ENCODE assay signal across 8 cellular contexts in genomic region chr19:57362419-57362818, GRCh38. TPM values are rescaled to one million over a fixed set of nuclear protein-coding genes. Genes with fewer than 3 reads are reported as not detected.
DNase-seq lines count a peak whose midpoint lies in the region; ATAC-seq and TF ChIP-seq lines count a peak whose summit lies in the region.

No MANE protein-coding gene starts in this region.

- H3K4ac ChIP-seq in mesendoderm (ENCODE audit: low read depth, low read length) = no peak overlapping the region

- no peak overlapping the region for H2BK15ac ChIP-seq in mesendoderm (replicated peaks; ENCODE audit: low read depth)

- peaks cover 0 to 77% (median 0%) of the 10 kb centered on the region in 11 donors for H3K9me3 ChIP-seq in heart right ventricle
- no peaks in the 10 kb centered on the region for H3K9me3 ChIP-seq in mammary epithelial cell (replicated peaks; ENCODE audit: insufficient read depth, low read length)
- peaks cover 22% of the 10 kb centered on the region for H3K9me3 ChIP-seq in vagina

- DNase-seq in heart right ventricle (no peak), Right ventricle myocardium superior (no peak), mammary epithelial cell (no peak), mesendoderm (no peak), vagina (ENCODE audit: extremely low spot score in 2 of 2) (no peak), COR-L47 (lab: John Stamatoyannopoulos, UW) (no peak)
- no peak for DNase-seq in stimulated activated CD8-positive, alpha-beta memory T cell treated with anti-CD3 and anti-CD28 coated beads, Interleukin-4, amount 100 ng/mL, for 48 hours

- H3K4me1 ChIP-seq in heart right ventricle = peaks cover 4 to 52% (median 28%) of the 10 kb centered on the region in 9 donors
- H3K4me1 ChIP-seq in mammary epithelial cell (ENCODE audit: insufficient read depth, low read length) = peaks cover 4% of the 10 kb centered on the region
- H3K4me1 ChIP-seq in mesendoderm (ENCODE audit: control insufficient read depth, low read depth, low read length) = no peaks in the 10 kb centered on the region
- peaks cover 18% of the 10 kb centered on the region for H3K4me1 ChIP-seq in vagina

- no peak overlapping the region for H4K5ac ChIP-seq in mesendoderm (ENCODE audit: low read length)

- H4K20me1 ChIP-seq in mammary epithelial cell (ENCODE audit: insufficient read depth, low read length) = no peaks in the 10 kb centered on the region

- in situ Hi-C loops in mammary epithelial cell (cut with MboI; ENCODE audit: low sequenced_read_pairs in 2 of 2) = no loop called here

- peak overlapping the region; percentile 66 for H3K9ac ChIP-seq in mammary epithelial cell (ENCODE audit: insufficient read depth, low read length)
- no peak overlapping the region for H3K9ac ChIP-seq in mesendoderm (ENCODE audit: low read length)

- H3K56ac ChIP-seq in mesendoderm (ENCODE audit: low read length) = peak overlapping the region; percentile 80

- H3K18ac ChIP-seq in mesendoderm (ENCODE audit: low read length) = no peak overlapping the region

- H3K27ac ChIP-seq in heart right ventricle (peak overlapping the region; percentile 61 to 99 (median 96)), mammary epithelial cell (ENCODE audit: insufficient read depth, low read depth, low read length) (peak overlapping the region; percentile 61), mesendoderm (ENCODE audit: low read depth, low read length) (no peak overlapping the region), vagina (peak overlapping the region; percentile 94)

- 70% methylated on average over 2 of the region's 2 CpGs for WGBS in heart right ventricle, 2 donors
- WGBS in mammary epithelial cell (ENCODE audit: low coverage, missing lambda C conversion rate) = 100% methylated on average over 2 of the region's 2 CpGs
- WGBS in mesendoderm (ENCODE audit: extremely low coverage, insufficient coverage, low lambda C conversion rate) = no CpG with 5 or more reads among the region's 2 CpGs

- H3K4me2 ChIP-seq in mammary epithelial cell (ENCODE audit: insufficient read depth, low read depth, low read length) = peak overlapping the region; percentile 82
- no peak overlapping the region for H3K4me2 ChIP-seq in mesendoderm (ENCODE audit: low read length)

- ATAC-seq in heart right ventricle (no peak), Right ventricle myocardium superior (ENCODE audit: poor library complexity) (no peak), HG03039 (IDR thresholded peaks at IDR 0.05; ENCODE audit: unreplicated experiment) (no peak)

- no peak overlapping the region for H3K23ac ChIP-seq in mesendoderm (ENCODE audit: low read length)

- H3K4me3 ChIP-seq in heart right ventricle = peak overlapping the region in 9 of 10 donors; percentile 25 to 94 (median 81)
- peak overlapping the region; percentile 52 to 65 (median 54) for H3K4me3 ChIP-seq in mammary epithelial cell (replicated peaks in 1 of 3; ENCODE audit: insufficient read depth in 1 of 3, low read depth in 2 of 3, low read length in 3 of 3)
- no peak overlapping the region for H3K4me3 ChIP-seq in mesendoderm (ENCODE audit: low read length)
- peak overlapping the region; percentile 70 to 82 for H3K4me3 ChIP-seq in vagina

- no peak overlapping the region for H2AK5ac ChIP-seq in mesendoderm (ENCODE audit: low read length)

- no peak overlapping the region for H2BK5ac ChIP-seq in mesendoderm (ENCODE audit: low read length)

- H3K36me3 ChIP-seq in heart right ventricle (peaks cover 0 to 42% (median 14%) of the 10 kb centered on the region in 9 donors), mammary epithelial cell (ENCODE audit: insufficient read depth, low read length) (peaks cover 1% of the 10 kb centered on the region), mesendoderm (ENCODE audit: control insufficient read depth, insufficient read depth, low read length) (no peaks in the 10 kb centered on the region), vagina (peaks cover 0 to 23% of the 10 kb centered on the region in 2 donors)

- TF ChIP-seq POLR2A in vagina (IDR thresholded peaks at IDR 0.05) = no peak

- TF ChIP-seq CTCF in heart right ventricle (IDR thresholded peaks at IDR 0.05) (no peak), mammary epithelial cell (conservative IDR thresholded peaks at IDR 0.05 in 1 of 2, IDR thresholded peaks at IDR 0.05 in 1 of 2; ENCODE audit: extremely low read depth in 1 of 2, insufficient read depth in 1 of 2, low read depth in 1 of 2, low read length in 2 of 2) (no peak), vagina (IDR thresholded peaks at IDR 0.05) (no peak)

- no peaks in the 10 kb centered on the region for H3K27me3 ChIP-seq in heart right ventricle
- H3K27me3 ChIP-seq in mammary epithelial cell (ENCODE audit: insufficient read depth, low read length) = no peaks in the 10 kb centered on the region
- H3K27me3 ChIP-seq in mesendoderm (ENCODE audit: insufficient read depth, low read length, poor library complexity) = no peaks in the 10 kb centered on the region
- H3K27me3 ChIP-seq in vagina = no peaks in the 10 kb centered on the region

- intact Hi-C loops in heart right ventricle (cut with DNase I) = loop anchor here in 4 of 10 donors (2.0 to 10.0 kb wide), 3 partner anchors 26 to 688 kb away; partner anchors contain the start of genes ZNF548 (in 2 of the 4), ZNF460 (in 1 of the 4) and ZNF835 (in 1 of the 4)
- intact Hi-C loops in Right ventricle myocardium superior (cut with DNase I) = no loop called here
- intact Hi-C loops in mammary epithelial cell (cut with micrococcal nuclease) = loop anchor here (2.0 kb wide), 2 partner anchors 42 to 122 kb away; partner anchors contain the start of genes ZNF543 and ZNF805
- intact Hi-C loops in vagina (cut with DNase I) = no loop called here

- no peak overlapping the region for H4K8ac ChIP-seq in mesendoderm (ENCODE audit: low read depth, low read length)

- CTCF ChIA-PET in mammary epithelial cell (lab: Charles Lee; ENCODE audit: low non-redundant PET) = no interaction called here

- H3K79me2 ChIP-seq in mammary epithelial cell (ENCODE audit: insufficient read depth, low read length) (peaks cover 38% of the 10 kb centered on the region), mesendoderm (ENCODE audit: control insufficient read depth, insufficient read depth, low read length) (peaks cover 5% of the 10 kb centered on the region)

- H3K79me1 ChIP-seq in mesendoderm (ENCODE audit: low read length) = peaks cover 3% of the 10 kb centered on the region

- BruUV-seq in mammary epithelial cell (replicated peaks; lab: Mats Ljungman, UMichigan) = no TSS peak

- peak overlapping the region; percentile 91 for H2AFZ ChIP-seq in mammary epithelial cell (ENCODE audit: low read depth, low read length)

- no peak overlapping the region for H2BK120ac ChIP-seq in mesendoderm (ENCODE audit: low read depth, low read length)

- dilution Hi-C loops in mammary epithelial cell (cut with HindIII; ENCODE audit: low sequenced_read_pairs) = loop anchor here (10.0 kb wide), 3 partner anchors 62 to 258 kb away; no protein-coding TSS in a partner anchor

RNA-seq across cellular contexts. Expression of gene TRAPPC2B, which starts 0.9 kb away (rescaled TPM):
- total RNA-seq in heart right ventricle (10 to 100 TPM in 7 of 10 donors, 1 to 10 TPM in 3; 8.1 to 18.8 (median 11.4) TPM), Right ventricle myocardium superior (9.1 TPM), mammary epithelial cell (1 to 10 TPM; 4.9 to 9.3 TPM), vagina (8.6 TPM)
- polyA plus RNA-seq in heart right ventricle (10 to 100 TPM; 31.8 to 37.5 TPM), mammary epithelial cell (16.3 TPM)
- polyA minus RNA-seq in mammary epithelial cell = not detected
- 13.8 TPM for polyA plus RNA-seq in mesendoderm (2013, experiment 1 of 2)
- 13.4 TPM for polyA plus RNA-seq in mesendoderm (2013, experiment 2 of 2)

RNA-seq across cellular contexts. Expression of gene ZNF547, which starts 0.9 kb away (rescaled TPM):
- 1 to 10 TPM; 2.0 to 4.2 (median 2.8) TPM for total RNA-seq in heart right ventricle
- 1 to 10 TPM; 1.4 to 4.2 TPM for polyA plus RNA-seq in heart right ventricle
- 3.3 TPM for total RNA-seq in Right ventricle myocardium superior
- 1 to 10 TPM; 2.3 to 4.3 TPM for total RNA-seq in mammary epithelial cell
- 1.8 TPM for polyA plus RNA-seq in mammary epithelial cell
- polyA minus RNA-seq in mammary epithelial cell = 2.9 TPM
- 0.49 TPM for polyA plus RNA-seq in mesendoderm (2013, experiment 1 of 2)
- polyA plus RNA-seq in mesendoderm (2013, experiment 2 of 2) = 0.67 TPM
- 3.2 TPM for total RNA-seq in vagina

RNA-seq across cellular contexts. Expression of gene ZNF304, which starts 11.3 kb away (rescaled TPM):
- total RNA-seq in heart right ventricle = 10 to 100 TPM in 8 of 10 donors, 1 to 10 TPM in 2; 8.0 to 15.7 (median 11.4) TPM
- 1 to 10 TPM; 3.4 to 3.7 TPM for polyA plus RNA-seq in heart right ventricle
- total RNA-seq in Right ventricle myocardium superior = 7.5 TPM
- 10 to 100 TPM in 1 of 2 donors, 1 to 10 TPM in 1; 8.0 to 16.5 TPM for total RNA-seq in mammary epithelial cell
- polyA plus RNA-seq in mammary epithelial cell = 5.5 TPM
- 8.2 TPM for polyA minus RNA-seq in mammary epithelial cell
- polyA plus RNA-seq in mesendoderm (2013, experiment 1 of 2) = 4.1 TPM
- polyA plus RNA-seq in mesendoderm (2013, experiment 2 of 2) = 4.1 TPM
- 5.9 TPM for total RNA-seq in vagina

RNA-seq across cellular contexts. Expression of gene ZNF548, which starts 27.2 kb away (rescaled TPM):
- 10 to 100 TPM; 12.7 to 18.8 (median 14.2) TPM for total RNA-seq in heart right ventricle
- 1 to 10 TPM; 5.3 to 7.8 TPM for polyA plus RNA-seq in heart right ventricle
- total RNA-seq in Right ventricle myocardium superior = 13.5 TPM
- total RNA-seq in mammary epithelial cell = 10 to 100 TPM; 15.2 to 25.8 TPM
- polyA plus RNA-seq in mammary epithelial cell = 6.8 TPM
- polyA minus RNA-seq in mammary epithelial cell = 8.3 TPM
- 5.2 TPM for polyA plus RNA-seq in mesendoderm (2013, experiment 1 of 2)
- polyA plus RNA-seq in mesendoderm (2013, experiment 2 of 2) = 4.7 TPM
- total RNA-seq in vagina = 17.2 TPM

RNA-seq across cellular contexts. Expression of gene ZNF543, which starts 42.1 kb away (rescaled TPM):
- total RNA-seq in heart right ventricle (1 to 10 TPM; 5.5 to 9.2 (median 7.0) TPM), Right ventricle myocardium superior (5.6 TPM), mammary epithelial cell (10 to 100 TPM in 1 of 2 donors, 1 to 10 TPM in 1; 7.4 to 15.2 TPM), vagina (6.9 TPM)
- polyA plus RNA-seq in heart right ventricle (1 to 10 TPM in 1 of 2 donors, under 1 TPM in 1; 0.86 to 2.1 TPM), mammary epithelial cell (2.0 TPM)
- polyA minus RNA-seq in mammary epithelial cell = 2.2 TPM
- polyA plus RNA-seq in mesendoderm (2013, experiment 1 of 2) = 2.7 TPM
- 2.6 TPM for polyA plus RNA-seq in mesendoderm (2013, experiment 2 of 2)
